1 cellular context compared by ENCODE assay signal in genomic region chr2:20398956-20399567, GRCh38.
TF ChIP-seq lines count a peak whose summit lies in the region.

No MANE protein-coding gene starts in this region.

TF ChIP-seq in IMR-90, 13 proteins besides CTCF, POLR2A, EP300 and RAD21:
- TF ChIP-seq CHD1 (IDR thresholded peaks at IDR 0.05; ENCODE audit: low read depth, low read length), result no peak
- no peak for TF ChIP-seq BHLHE40 (IDR thresholded peaks at IDR 0.05; ENCODE audit: low read depth, low read length)
- TF ChIP-seq SMC3 (IDR thresholded peaks at IDR 0.05; ENCODE audit: low read depth, low read length), result no peak
- no peak for TF ChIP-seq ELK1 (IDR thresholded peaks at IDR 0.05; ENCODE audit: borderline replicate concordance, low read depth, low read length)
- no peak for TF ChIP-seq MXI1 (IDR thresholded peaks at IDR 0.05; ENCODE audit: borderline replicate concordance, low read depth, low read length)
- TF ChIP-seq NFE2L2 (IDR thresholded peaks at IDR 0.05; ENCODE audit: low read depth, low read length), result no peak
- TF ChIP-seq USF2 (IDR thresholded peaks at IDR 0.05; ENCODE audit: low read depth, low read length), result no peak
- TF ChIP-seq FOS (IDR thresholded peaks at IDR 0.05; ENCODE audit: low read depth, low read length), result no peak
- no peak for TF ChIP-seq RCOR1 (IDR thresholded peaks at IDR 0.05; ENCODE audit: insufficient replicate concordance, low read length)
- TF ChIP-seq CEBPB (IDR thresholded peaks at IDR 0.05; ENCODE audit: low read depth, low read length), result no peak
- no peak for TF ChIP-seq RFX5 (IDR thresholded peaks at IDR 0.05; ENCODE audit: low read depth, low read length)
- TF ChIP-seq MAZ (IDR thresholded peaks at IDR 0.05; ENCODE audit: borderline replicate concordance, low read depth, low read length), result no peak
- TF ChIP-seq MAFK (IDR thresholded peaks at IDR 0.05; ENCODE audit: low read depth, low read length), result no peak
